In the genomic region with DNA sequence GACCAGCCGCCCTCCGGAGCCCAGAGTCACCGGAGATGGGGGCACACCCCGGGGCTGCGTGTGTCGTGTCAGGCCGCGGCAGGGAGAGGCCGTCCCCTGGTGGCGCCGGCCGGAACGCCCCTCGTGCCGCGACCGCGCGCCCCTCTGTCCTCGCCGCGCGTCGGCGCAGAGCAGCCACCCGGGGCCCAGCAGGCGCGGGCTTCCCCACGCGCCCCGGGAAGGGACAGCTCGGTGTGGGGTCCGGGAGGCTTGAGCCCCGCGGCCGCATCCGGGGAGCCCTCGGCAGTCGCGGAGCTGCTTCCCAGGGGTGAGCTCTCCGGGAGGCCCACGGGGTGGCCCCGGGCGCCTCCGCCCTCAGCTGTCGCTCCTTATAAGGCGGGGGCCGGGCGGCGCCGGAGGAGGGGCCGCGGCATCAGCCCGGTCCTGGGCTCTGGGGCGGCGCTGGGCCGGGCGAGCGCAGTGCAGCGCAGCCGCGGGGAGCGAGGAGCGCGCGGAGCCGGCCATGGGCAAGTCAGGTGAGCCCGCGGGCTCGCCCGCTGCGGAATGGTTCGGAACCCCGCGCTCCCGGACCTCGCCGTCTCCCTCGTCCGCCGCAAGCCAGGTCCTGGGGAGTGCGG, we compare ENCODE assay signal across 8 cellular contexts. TPM values are rescaled to one million over a fixed set of nuclear protein-coding genes. Genes with fewer than 3 reads are reported as not detected.
DNase-seq lines count a peak whose midpoint lies in the region; ATAC-seq and TF ChIP-seq lines count a peak whose summit lies in the region.

A gene with protein sequence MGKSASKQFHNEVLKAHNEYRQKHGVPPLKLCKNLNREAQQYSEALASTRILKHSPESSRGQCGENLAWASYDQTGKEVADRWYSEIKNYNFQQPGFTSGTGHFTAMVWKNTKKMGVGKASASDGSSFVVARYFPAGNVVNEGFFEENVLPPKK (plus strand): TSS at position 457 of the 617 bp plus-strand sequence. CDS start 46 bp downstream, at position 503.

- H3K36me3 Mint-ChIP-seq in CD14-positive monocyte (peaks cover 9 to 24% of the 10 kb centered on the region in 2 donors), nephron (ENCODE audit: low read depth) (no peaks in the 10 kb centered on the region)
- H3K36me3 Mint-ChIP-seq in activated T-helper 17 cell treated with anti-CD3 and anti-CD28 coated beads, Interleukin-2, amount 50 U/mL, for 72 hours (ENCODE audit: low read depth): no peaks in the 10 kb centered on the region

- peak within 1 kb of the TSS; percentile 100 for H3K4me3 Mint-ChIP-seq in CD14-positive monocyte
- H3K4me3 Mint-ChIP-seq in activated T-helper 17 cell treated with anti-CD3 and anti-CD28 coated beads, Interleukin-2, amount 50 U/mL, for 72 hours: peak within 1 kb of the TSS; percentile 86
- peak within 1 kb of the TSS; percentile 95 to 96 (median 96) for H3K4me3 Mint-ChIP-seq in nephron

- H3K36me3 ChIP-seq in Peyer's patch: no peaks in the 10 kb centered on the region

- peak within 1 kb of the TSS; percentile 78 to 91 (median 86) for H3K27ac ChIP-seq in Peyer's patch

- H3K27me3 Mint-ChIP-seq in CD14-positive monocyte (ENCODE audit: low read depth in 3 of 3): peaks cover 0 to 3% (median 0%) of the 10 kb centered on the region in 3 donors
- H3K27me3 Mint-ChIP-seq in activated T-helper 17 cell treated with anti-CD3 and anti-CD28 coated beads, Interleukin-2, amount 50 U/mL, for 72 hours: no peaks in the 10 kb centered on the region
- H3K27me3 Mint-ChIP-seq in nephron (ENCODE audit: low read depth): peaks cover 41% of the 10 kb centered on the region

- ATAC-seq in GM19043 (IDR thresholded peaks at IDR 0.05; ENCODE audit: low read depth, unreplicated experiment): peak; percentile 90
- peak; percentile 91 for ATAC-seq in HG03354 (IDR thresholded peaks at IDR 0.05; ENCODE audit: poor library complexity, severe bottlenecking, unreplicated experiment)
- peak; percentile 99 for ATAC-seq in activated T-helper 17 cell treated with anti-CD3 and anti-CD28 coated beads, Interleukin-2, amount 50 U/mL, for 72 hours (replicated peaks)
- ATAC-seq in stimulated activated naive CD8-positive, alpha-beta T cell treated with anti-CD3 and anti-CD28 coated beads, Interleukin-15, Interleukin-2, amounts not matched to agents 100 U/mL and 50 U/mL, for 24 hours: peak; percentile 98

- peak within 1 kb of the TSS; percentile 75 to 88 (median 85) for H3K4me3 ChIP-seq in Peyer's patch
- H3K4me3 ChIP-seq in fibroblast of the aortic adventitia (ENCODE audit: low read depth, low read length): peak within 1 kb of the TSS; percentile 78

- peaks cover 0 to 4% (median 0%) of the 10 kb centered on the region in 7 donors for H3K9me3 Mint-ChIP-seq in CD14-positive monocyte
- no peaks in the 10 kb centered on the region for H3K9me3 Mint-ChIP-seq in activated T-helper 17 cell treated with anti-CD3 and anti-CD28 coated beads, Interleukin-2, amount 50 U/mL, for 72 hours
- H3K9me3 Mint-ChIP-seq in nephron: no peaks in the 10 kb centered on the region

- no peaks in the 10 kb centered on the region for H3K9me3 ChIP-seq in Peyer's patch

- H3K27ac Mint-ChIP-seq in CD14-positive monocyte (peak within 1 kb of the TSS; percentile 94 to 98 (median 96)), nephron (peak within 1 kb of the TSS; percentile 64 to 82 (median 79))
- H3K27ac Mint-ChIP-seq in activated T-helper 17 cell treated with anti-CD3 and anti-CD28 coated beads, Interleukin-2, amount 50 U/mL, for 72 hours: peak within 1 kb of the TSS; percentile 41

- H3K4me1 ChIP-seq in Peyer's patch: peaks cover 0 to 41% (median 10%) of the 10 kb centered on the region in 4 donors

- H3K27me3 ChIP-seq in Peyer's patch: no peaks in the 10 kb centered on the region

- peak; percentile 69 for TF ChIP-seq CTCF in CD14-positive monocyte (IDR thresholded peaks at IDR 0.05)
- peak in 5 of 6 experiments; percentile 14 to 36 (median 26) for TF ChIP-seq CTCF in Peyer's patch (IDR thresholded peaks at IDR 0.05)
- TF ChIP-seq CTCF in fibroblast of the aortic adventitia (IDR thresholded peaks at IDR 0.05; ENCODE audit: insufficient read depth, low read length): peak; percentile 3
- TF ChIP-seq CTCF in nephron (IDR thresholded peaks at IDR 0.05; ENCODE audit: unreplicated experiment in 3 of 3): peak; percentile 33 to 54 (median 45)

- DNase-seq in CD14-positive monocyte (ENCODE audit: low spot score): peak; percentile 78
- peak; percentile 82 to 92 (median 86) for DNase-seq in Peyer's patch
- peak; percentile 58 for DNase-seq in fibroblast of the aortic adventitia (ENCODE audit: low read depth)
- peak; percentile 83 for DNase-seq in stimulated activated naive CD8-positive, alpha-beta T cell treated with anti-CD3 and anti-CD28 coated beads, Interleukin-15, Interleukin-2, amounts not matched to agents 100 U/mL and 50 U/mL, for 24 hours

- H3K4me1 Mint-ChIP-seq in CD14-positive monocyte: peaks cover 57% of the 10 kb centered on the region
- H3K4me1 Mint-ChIP-seq in activated T-helper 17 cell treated with anti-CD3 and anti-CD28 coated beads, Interleukin-2, amount 50 U/mL, for 72 hours: peaks cover 36% of the 10 kb centered on the region
- H3K4me1 Mint-ChIP-seq in nephron: peaks cover 44% of the 10 kb centered on the region

- peak; percentile 55 to 60 for TF ChIP-seq POLR2A in Peyer's patch (IDR thresholded peaks at IDR 0.05)

- intact Hi-C loops in CD14-positive monocyte (cut with micrococcal nuclease): loop anchor here (2.0 to 5.0 kb wide), 2 partner anchors 14 to 34 kb away; no protein-coding TSS in a partner anchor

RNA-seq across cellular contexts. Expression of the gene that starts here (rescaled TPM):
- 100 to 1,000 TPM; 520 to 528 TPM for polyA plus RNA-seq in CD14-positive monocyte
- total RNA-seq in Peyer's patch (10 to 100 TPM in 2 of 4 donors, 1 to 10 TPM in 2; 8.6 to 31.4 (median 11.6) TPM), fibroblast of the aortic adventitia (ENCODE audit: low replicate concordance) (24.3 and 36.6 TPM in 2 replicates)
- 10 to 100 TPM; 10.2 to 10.7 TPM for total RNA-seq in activated T-helper 17 cell treated with anti-CD3 and anti-CD28 coated beads, Interleukin-2, amount 50 U/mL, for 72 hours

Comparison
In these comparisons a context has a peak if more than half of its experiments do, and no peak if none do; other contexts are left out.
1. Peak in every context shown above with its lines: DNase-seq, ATAC-seq, H3K4me3 ChIP-seq and H3K27ac ChIP-seq.
2. H3K27ac Mint-ChIP-seq: peak in every context shown above with its lines; median percentile 96 in CD14-positive monocyte; 79 in nephron; 41 in activated T-helper 17 cell treated with anti-CD3 and anti-CD28 coated beads, Interleukin-2, amount 50 U/mL, for 72 hours.
3. CTCF ChIP-seq: peak in every context shown above with its lines; median percentile 69 in CD14-positive monocyte; 45 in nephron; 26 in Peyer's patch; 3 in fibroblast of the aortic adventitia.